Comparison of ENCODE assay signal across 19 cellular contexts in genomic region chr16:69176033-69176780, GRCh38. TPM values are rescaled to one million over a fixed set of nuclear protein-coding genes. Genes with fewer than 3 reads are reported as not detected.
DNase-seq lines count a peak whose midpoint lies in the region; ATAC-seq, FAIRE-seq and TF ChIP-seq lines count a peak whose summit lies in the region.
"Had no signal": no experiment of that assay in that cellular context is flagged by ENCODE, and none has a peak within 500 bp of the region (broad histone marks: within the 10 kb centered on the region; RNA-seq: fewer than 3 reads in every experiment).

No MANE protein-coding gene starts in this region.

- H4K20me1 ChIP-seq in HepG2 (ENCODE audit: insufficient read depth, low read length) (no peaks in the 10 kb centered on the region), K562 (replicated peaks; ENCODE audit: control insufficient read depth, insufficient read depth, low read length) (no peaks in the 10 kb centered on the region)

- CTCF ChIA-PET in HepG2 (lab: Yijun Ruan, JAX; ENCODE audit: low intra/inter-chr PET ratio, low total read pairs): no interaction called here
- CTCF ChIA-PET in K562 (lab: Yijun Ruan, JAX; ENCODE audit: low intra/inter-chr PET ratio): no interaction called here

- H3K27me3 ChIP-seq in HepG2 (ENCODE audit: control insufficient read depth in 1 of 2, insufficient read depth in 2 of 2, low read length in 2 of 2) (no peaks in the 10 kb centered on the region), right lobe of liver (no peaks in the 10 kb centered on the region), K562 (ENCODE audit: control insufficient read depth in 2 of 2, insufficient read depth in 2 of 2, low read length in 2 of 2) (no peaks in the 10 kb centered on the region), vagina (no peaks in the 10 kb centered on the region), H7 (ENCODE audit: control insufficient read depth, insufficient read depth, low read length) (no peaks in the 10 kb centered on the region)
- H3K27me3 ChIP-seq: heart right ventricle had no signal

- H3K9me3 ChIP-seq in HepG2 (ENCODE audit: low read length) (no peaks in the 10 kb centered on the region), right lobe of liver (no peaks in the 10 kb centered on the region), K562 (replicated peaks; ENCODE audit: control insufficient read depth, insufficient read depth, low read depth, low read length) (no peaks in the 10 kb centered on the region), vagina (no peaks in the 10 kb centered on the region)
- H3K9me3 ChIP-seq: HAP-1, heart right ventricle had no signal

- ATAC-seq in HepG2 (no peak), right lobe of liver (no peak), K562 (no peak), HG03108 (IDR thresholded peaks at IDR 0.05; ENCODE audit: unreplicated experiment) (no peak)
- ATAC-seq: heart right ventricle had no signal

- BruUV-seq in HepG2 (replicated peaks; lab: Mats Ljungman, UMichigan): no TSS peak
- no TSS peak for BruUV-seq in K562 (replicated peaks; lab: Mats Ljungman, UMichigan)

- H2AFZ ChIP-seq in HepG2 (ENCODE audit: low read length): no peak overlapping the region
- no peak overlapping the region for H2AFZ ChIP-seq in K562 (ENCODE audit: low read depth, low read length)

- POLR2A ChIA-PET in HepG2 (lab: Yijun Ruan, JAX): no interaction called here
- POLR2A ChIA-PET in K562 (lab: Yijun Ruan, JAX): interaction anchor here (1.2 kb wide), 1 partner anchor 12 kb away, joined by 3 read pairs; no protein-coding TSS in a partner anchor

- DNase-seq in HepG2 (ENCODE audit: low spot score) (no peak), right lobe of liver (no peak), K562 (ENCODE audit: extremely low read depth in 1 of 4, low spot score in 3 of 4) (no peak), iris pigment epithelial cell (ENCODE audit: low read depth) (peak; percentile 72), vagina (ENCODE audit: extremely low spot score in 2 of 2) (no peak), H7 (no peak), cerebellar cortex (ENCODE audit: low spot score) (no peak)
- DNase-seq: activated CD4-positive, CD25-positive, alpha-beta regulatory T cell treated with anti-CD3 and anti-CD28 coated beads, Interleukin-2, amount 50 U/mL, for 72 hours; activated CD8-positive, alpha-beta memory T cell treated with anti-CD3 and anti-CD28 coated beads, Interleukin-2, amount 50 U/mL, for 4 hours; activated naive CD4-positive, alpha-beta T cell treated with anti-CD3 and anti-CD28 coated beads for 36 hours; heart right ventricle; kidney; NCI-H1092; NCI-H2171; Right ventricle myocardium superior; stimulated activated CD4-positive, alpha-beta T cell treated with anti-CD3 and anti-CD28 coated beads, Interleukin-4, amount 100 ng/mL, for 24 hours had no signal

- H3K4me3 ChIP-seq in HepG2 (replicated peaks in 1 of 3; ENCODE audit: insufficient read depth in 1 of 3, low read depth in 2 of 3, low read length in 3 of 3): no peak overlapping the region
- H3K4me3 ChIP-seq in right lobe of liver: no peak overlapping the region
- H3K4me3 ChIP-seq in K562: no peak overlapping the region
- H3K4me3 ChIP-seq in vagina: no peak overlapping the region
- no peak overlapping the region for H3K4me3 ChIP-seq in H7 (ENCODE audit: insufficient read depth, low read depth, low read length)
- H3K4me3 ChIP-seq: HAP-1, heart right ventricle had no signal

- TF ChIP-seq CTCF in HepG2 (CRISPR knock-in tag; IDR thresholded peaks at IDR 0.05) (no peak), right lobe of liver (IDR thresholded peaks at IDR 0.05) (no peak), K562 (IDR thresholded peaks at IDR 0.05 in 2 of 3, conservative IDR thresholded peaks at IDR 0.05 in 1 of 3; ENCODE audit: insufficient read depth in 2 of 3, low read depth in 1 of 3, low read length in 3 of 3) (no peak), vagina (IDR thresholded peaks at IDR 0.05) (no peak)

- 98% methylated on average over 4 of the region's 4 CpGs for WGBS in HepG2 (ENCODE audit: low lambda C conversion rate)
- 100% methylated on average over 1 of the region's 4 CpGs for WGBS in right lobe of liver (ENCODE audit: insufficient coverage, low coverage, low lambda C conversion rate, missing lambda C conversion rate)
- WGBS in K562 (ENCODE audit: insufficient coverage, low coverage, missing lambda C conversion rate): 89% methylated on average over 4 of the region's 4 CpGs

- H3K36me3 ChIP-seq in HepG2 (replicated peaks in 1 of 2; ENCODE audit: control insufficient read depth in 1 of 2, insufficient read depth in 2 of 2, low read length in 2 of 2) (no peaks in the 10 kb centered on the region; a peak in 3 of 5 replicates), right lobe of liver (no peaks in the 10 kb centered on the region), K562 (ENCODE audit: control insufficient read depth, insufficient read depth, low read length) (peaks cover 6% of the 10 kb centered on the region; the same call in 1 of the 3 replicates), vagina (no peaks in the 10 kb centered on the region), H7 (replicated peaks; ENCODE audit: control insufficient read depth, insufficient read depth, low read length) (no peaks in the 10 kb centered on the region)
- H3K36me3 ChIP-seq: heart right ventricle had no signal

- H3K4me2 ChIP-seq in HepG2 (ENCODE audit: low read depth, low read length): no peak overlapping the region
- no peak overlapping the region for H3K4me2 ChIP-seq in K562 (ENCODE audit: insufficient read depth, low read length)

- in situ Hi-C loops in HepG2 (cut with HindIII; ENCODE audit: extremely low pct_ligation_motif_present, low pct_unique_long_range_greater_than_20kb) (no loop called here), K562 (cut with MboI) (no loop called here)

- H3K4me1 ChIP-seq in HepG2 (ENCODE audit: insufficient read depth, low read length): peaks cover 13% of the 10 kb centered on the region
- peaks cover 0 to 11% (median 4%) of the 10 kb centered on the region in 4 donors for H3K4me1 ChIP-seq in right lobe of liver
- H3K4me1 ChIP-seq in K562 (replicated peaks in 1 of 2; ENCODE audit: control insufficient read depth in 2 of 2, insufficient read depth in 2 of 2, low read length in 2 of 2): peaks cover 3 to 19% of the 10 kb centered on the region in 2 experiments
- peaks cover 62% of the 10 kb centered on the region for H3K4me1 ChIP-seq in vagina
- H3K4me1 ChIP-seq: HAP-1 had no signal

- H3K79me2 ChIP-seq in HepG2 (ENCODE audit: insufficient read depth, low read length) (no peaks in the 10 kb centered on the region), K562 (ENCODE audit: control insufficient read depth, insufficient read depth, low read length) (no peaks in the 10 kb centered on the region)

- TF ChIP-seq POLR2A in HepG2 (IDR thresholded peaks at IDR 0.05; ENCODE audit: insufficient read depth in 1 of 2, low read depth in 2 of 2, low read length in 2 of 2) (no peak), right lobe of liver (IDR thresholded peaks at IDR 0.05) (no peak), K562 (conservative IDR thresholded peaks at IDR 0.05) (no peak), vagina (IDR thresholded peaks at IDR 0.05) (no peak)

- H3K27ac ChIP-seq in HepG2 (ENCODE audit: extremely low read length, insufficient read depth, low read length) (no peak overlapping the region), right lobe of liver (no peak overlapping the region), K562 (ENCODE audit: extremely low read depth, low read depth, low read length) (no peak overlapping the region), vagina (peak overlapping the region; percentile 28)

- H3K9ac ChIP-seq in HepG2 (ENCODE audit: insufficient read depth, low read depth, low read length) (no peak overlapping the region), K562 (ENCODE audit: insufficient read depth in 1 of 2, low read depth in 2 of 2, low read length in 2 of 2) (no peak overlapping the region)

- intact Hi-C loops in HepG2 (cut with micrococcal nuclease; ENCODE audit: unreplicated experiment): no loop called here
- intact Hi-C loops in right lobe of liver (cut with DNase I): loop anchor here in 1 of 2 donors (10.0 kb wide), 1 partner anchor 119 kb away; no protein-coding TSS in a partner anchor
- intact Hi-C loops in K562 (cut with micrococcal nuclease): no loop called here
- intact Hi-C loops in vagina (cut with DNase I): no loop called here

- no peak for TF ChIP-seq EP300 in HepG2 (IDR thresholded peaks at IDR 0.05; ENCODE audit: low read depth in 2 of 2, low read length in 2 of 2)
- no peak for TF ChIP-seq EP300 in HepG2 (CRISPR knock-in tag; IDR thresholded peaks at IDR 0.05; ENCODE audit: borderline replicate concordance)
- no peak for TF ChIP-seq EP300 in K562 (IDR thresholded peaks at IDR 0.05; ENCODE audit: low read length)

- no peaks in the 10 kb centered on the region for H3K9me1 ChIP-seq in K562 (ENCODE audit: control insufficient read depth, insufficient read depth, low read length)

- no peak for TF ChIP-seq RAD21 in HepG2 (CRISPR knock-in tag; IDR thresholded peaks at IDR 0.05)
- TF ChIP-seq RAD21 in K562 (CRISPR knock-in tag; conservative IDR thresholded peaks at IDR 0.05 in 1 of 2, IDR thresholded peaks at IDR 0.05 in 1 of 2): no peak

- FAIRE-seq in HepG2 (lab: Jason Lieb, UNC): no peak
- FAIRE-seq in K562 (lab: Jason Lieb, UNC): peak; percentile 61
- FAIRE-seq: A204.1, kidney had no signal

RNA-seq across cellular contexts. Expression of gene SNTB2, which starts 10.8 kb away (rescaled TPM):
- total RNA-seq in HepG2 (2016; rRNA removed; fragmentation: Illumina TruSeq; extraction: Trizol) (19.2 and 22.9 TPM in 2 replicates), right lobe of liver (10 to 100 TPM in 4 of 6 experiments, 1 to 10 TPM in 2; 7.5 to 13.9 (median 10.6) TPM), K562 (2014; rRNA removed) (6.9 and 15.5 TPM in 2 replicates), K562 (2014; rRNA removed; fragmentation: Illumina TruSeq; extraction: Trizol) (5.7 and 7.2 TPM in 2 replicates), K562 (2015; rRNA removed; fragmentation: Illumina TruSeq; extraction: Trizol) (6.3 TPM in 2 replicates), K562 (2021) (13.7 and 14.1 TPM in 2 replicates), vagina (50.8 TPM)
- 16.6 and 21.3 TPM in 2 replicates for total RNA-seq in HepG2 (2016; cell fraction: cytosol; rRNA removed; fragmentation: Illumina TruSeq; extraction: Trizol; ENCODE audit: low read depth)
- 18.5 and 22.3 TPM in 2 replicates for total RNA-seq in HepG2 (2016; cell fraction: insoluble cytoplasmic fraction; rRNA removed; fragmentation: Illumina TruSeq; extraction: Trizol)
- 8.3 and 10.7 TPM in 2 replicates for total RNA-seq in HepG2 (2016; cell fraction: membrane; rRNA removed; fragmentation: Illumina TruSeq; extraction: Trizol)
- total RNA-seq in HepG2 (2016; cell fraction: nucleus; rRNA removed; fragmentation: Illumina TruSeq; extraction: Trizol): 14.9 and 15.5 TPM in 2 replicates
- polyA plus RNA-seq in HepG2 (2011; rRNA removed) (11.5 and 12.5 TPM in 2 replicates), K562 (2011; rRNA removed) (7.6 and 9.5 TPM in 2 replicates), K562 (2014; fragmentation: Illumina TruSeq; extraction: Trizol) (3.4 and 3.9 TPM in 2 replicates), K562 (2014; fragmentation: Nextera tagmentation; extraction: Ambion mirVana) (1 to 10 TPM; 1.2 to 1.9 TPM), K562 (2014; rRNA removed) (4.1 and 4.4 TPM in 2 replicates)
- 6.3 and 6.6 TPM in 2 replicates for polyA plus RNA-seq in HepG2 (2011; cell fraction: cytosol; rRNA removed)
- 13.3 and 14.0 TPM in 2 replicates for polyA plus RNA-seq in HepG2 (2011; cell fraction: nucleus; rRNA removed)
- polyA plus RNA-seq in HepG2 (2012): 4.2 and 4.3 TPM in 2 replicates
- polyA plus RNA-seq in HepG2 (2016; cell fraction: cytosol; fragmentation: Illumina TruSeq; extraction: Trizol; ENCODE audit: low read depth): 0.48 and 0.66 TPM in 2 replicates
- polyA plus RNA-seq in HepG2 (2016; cell fraction: insoluble cytoplasmic fraction; fragmentation: Illumina TruSeq; extraction: Trizol; ENCODE audit: low read depth): 12.2 and 12.7 TPM in 2 replicates
- polyA plus RNA-seq in HepG2 (2016; cell fraction: membrane; fragmentation: Illumina TruSeq; extraction: Trizol; ENCODE audit: low read depth): 1.6 and 2.4 TPM in 2 replicates
- 13.2 and 17.9 TPM in 2 replicates for polyA plus RNA-seq in HepG2 (2016; cell fraction: nucleus; fragmentation: Illumina TruSeq; extraction: Trizol; ENCODE audit: insufficient read depth, low read depth)
- 48.4 and 58.6 TPM in 2 replicates for polyA minus RNA-seq in HepG2 (2011; rRNA and poly(A)+ RNA removed; ENCODE audit: low replicate concordance)
- 22.5 and 31.2 TPM in 2 replicates for polyA minus RNA-seq in HepG2 (2011; cell fraction: cytosol; rRNA and poly(A)+ RNA removed)
- polyA minus RNA-seq in HepG2 (2011; cell fraction: nucleus; rRNA and poly(A)+ RNA removed): 22.8 and 29.5 TPM in 2 replicates
- total RNA-seq in K562 (2011; cell fraction: chromatin; rRNA removed; ENCODE audit: low replicate concordance): 14.8 and 24.0 TPM in 2 replicates
- total RNA-seq in K562 (2011; cell fraction: nucleolus; rRNA removed): 8.5 and 12.0 TPM in 2 replicates
- 7.2 and 14.4 TPM in 2 replicates for total RNA-seq in K562 (2011; cell fraction: nucleoplasm; rRNA removed)
- 4.5 and 4.8 TPM in 2 replicates for polyA plus RNA-seq in K562 (2011; cell fraction: cytosol; rRNA removed)
- polyA plus RNA-seq in K562 (2011; cell fraction: nucleus; rRNA removed): 15.6 and 17.4 TPM in 2 replicates
- 2.5 and 4.1 TPM in 2 replicates for polyA plus RNA-seq in K562 (2012)
- polyA minus RNA-seq in K562 (2011; rRNA and poly(A)+ RNA removed): 10.0 and 12.0 TPM in 2 replicates
- polyA minus RNA-seq in K562 (2011; cell fraction: cytosol; rRNA and poly(A)+ RNA removed): 7.0 and 10.4 TPM in 2 replicates
- 4.4 and 10.4 TPM in 2 replicates for polyA minus RNA-seq in K562 (2011; cell fraction: nucleus; rRNA and poly(A)+ RNA removed)
- total RNA-seq in H7 (2014; rRNA removed; shearing (Covaris generic)): 7.9 and 13.1 TPM in 2 replicates

RNA-seq across cellular contexts. Expression of gene UTP4, which starts 43.8 kb away (rescaled TPM):
- total RNA-seq in HepG2 (2016; rRNA removed; fragmentation: Illumina TruSeq; extraction: Trizol): 30.0 and 57.1 TPM in 2 replicates
- total RNA-seq in HepG2 (2016; cell fraction: cytosol; rRNA removed; fragmentation: Illumina TruSeq; extraction: Trizol; ENCODE audit: low read depth): 37.9 and 40.6 TPM in 2 replicates
- total RNA-seq in HepG2 (2016; cell fraction: insoluble cytoplasmic fraction; rRNA removed; fragmentation: Illumina TruSeq; extraction: Trizol): 26.3 and 63.5 TPM in 2 replicates
- total RNA-seq in HepG2 (2016; cell fraction: membrane; rRNA removed; fragmentation: Illumina TruSeq; extraction: Trizol): 33.1 and 34.6 TPM in 2 replicates
- 37.9 and 38.1 TPM in 2 replicates for total RNA-seq in HepG2 (2016; cell fraction: nucleus; rRNA removed; fragmentation: Illumina TruSeq; extraction: Trizol)
- polyA plus RNA-seq in HepG2 (2011; rRNA removed): 85.8 and 91.2 TPM in 2 replicates
- 70.4 and 88.9 TPM in 2 replicates for polyA plus RNA-seq in HepG2 (2011; cell fraction: cytosol; rRNA removed)
- polyA plus RNA-seq in HepG2 (2011; cell fraction: nucleus; rRNA removed): 58.2 and 63.9 TPM in 2 replicates
- 65.9 and 68.1 TPM in 2 replicates for polyA plus RNA-seq in HepG2 (2012)
- 21.9 and 27.0 TPM in 2 replicates for polyA plus RNA-seq in HepG2 (2016; cell fraction: cytosol; fragmentation: Illumina TruSeq; extraction: Trizol; ENCODE audit: low read depth)
- polyA plus RNA-seq in HepG2 (2016; cell fraction: insoluble cytoplasmic fraction; fragmentation: Illumina TruSeq; extraction: Trizol; ENCODE audit: low read depth): 119 and 121 TPM in 2 replicates
- 30.9 and 36.3 TPM in 2 replicates for polyA plus RNA-seq in HepG2 (2016; cell fraction: membrane; fragmentation: Illumina TruSeq; extraction: Trizol; ENCODE audit: low read depth)
- 71.6 and 78.5 TPM in 2 replicates for polyA plus RNA-seq in HepG2 (2016; cell fraction: nucleus; fragmentation: Illumina TruSeq; extraction: Trizol; ENCODE audit: insufficient read depth, low read depth)
- polyA minus RNA-seq in HepG2 (2011; rRNA and poly(A)+ RNA removed; ENCODE audit: low replicate concordance): 126 and 208 TPM in 2 replicates
- 51.0 and 51.2 TPM in 2 replicates for polyA minus RNA-seq in HepG2 (2011; cell fraction: cytosol; rRNA and poly(A)+ RNA removed)
- polyA minus RNA-seq in HepG2 (2011; cell fraction: nucleus; rRNA and poly(A)+ RNA removed): 59.6 and 65.4 TPM in 2 replicates
- 10 to 100 TPM; 13.9 to 22.2 (median 19.6) TPM for total RNA-seq in right lobe of liver
- total RNA-seq in K562 (2011; cell fraction: chromatin; rRNA removed; ENCODE audit: low replicate concordance): 147 and 152 TPM in 2 replicates
- 65.1 and 69.4 TPM in 2 replicates for total RNA-seq in K562 (2011; cell fraction: nucleolus; rRNA removed)
- total RNA-seq in K562 (2011; cell fraction: nucleoplasm; rRNA removed): 79.9 and 80.1 TPM in 2 replicates
- total RNA-seq in K562 (2014; rRNA removed): 46.1 and 51.8 TPM in 2 replicates
- total RNA-seq in K562 (2014; rRNA removed; fragmentation: Illumina TruSeq; extraction: Trizol): 49.8 and 53.7 TPM in 2 replicates
- 50.7 and 55.3 TPM in 2 replicates for total RNA-seq in K562 (2015; rRNA removed; fragmentation: Illumina TruSeq; extraction: Trizol)
- 140 and 145 TPM in 2 replicates for total RNA-seq in K562 (2021)
- 134 and 203 TPM in 2 replicates for polyA plus RNA-seq in K562 (2011; rRNA removed)
- 143 and 174 TPM in 2 replicates for polyA plus RNA-seq in K562 (2011; cell fraction: cytosol; rRNA removed)
- polyA plus RNA-seq in K562 (2011; cell fraction: nucleus; rRNA removed): 104 TPM in 2 replicates
- 83.1 and 121 TPM in 2 replicates for polyA plus RNA-seq in K562 (2012)
- polyA plus RNA-seq in K562 (2014; fragmentation: Illumina TruSeq; extraction: Trizol): 157 and 191 TPM in 2 replicates
- 100 to 1,000 TPM; 152 to 195 TPM for polyA plus RNA-seq in K562 (2014; fragmentation: Nextera tagmentation; extraction: Ambion mirVana)
- polyA plus RNA-seq in K562 (2014; rRNA removed): 116 and 138 TPM in 2 replicates
- 216 and 350 TPM in 2 replicates for polyA minus RNA-seq in K562 (2011; rRNA and poly(A)+ RNA removed)
- polyA minus RNA-seq in K562 (2011; cell fraction: cytosol; rRNA and poly(A)+ RNA removed): 68.4 and 96.7 TPM in 2 replicates
- 32.4 and 52.9 TPM in 2 replicates for polyA minus RNA-seq in K562 (2011; cell fraction: nucleus; rRNA and poly(A)+ RNA removed)
- total RNA-seq in vagina: 34.9 TPM
- 20.0 and 27.7 TPM in 2 replicates for total RNA-seq in H7 (2014; rRNA removed; shearing (Covaris generic))

RNA-seq across cellular contexts. Expression of gene CHTF8, which starts 43.8 kb away (rescaled TPM):
- total RNA-seq in HepG2 (2016; rRNA removed; fragmentation: Illumina TruSeq; extraction: Trizol) (37.2 and 64.1 TPM in 2 replicates), right lobe of liver (10 to 100 TPM; 56.6 to 78.3 (median 65.4) TPM), K562 (2014; rRNA removed) (45.9 and 54.0 TPM in 2 replicates), K562 (2014; rRNA removed; fragmentation: Illumina TruSeq; extraction: Trizol) (99.5 and 108 TPM in 2 replicates), K562 (2015; rRNA removed; fragmentation: Illumina TruSeq; extraction: Trizol) (108 and 114 TPM in 2 replicates), K562 (2021) (115 and 118 TPM in 2 replicates), vagina (59.4 TPM)
- 15.9 and 16.0 TPM in 2 replicates for total RNA-seq in HepG2 (2016; cell fraction: cytosol; rRNA removed; fragmentation: Illumina TruSeq; extraction: Trizol; ENCODE audit: low read depth)
- 45.2 and 61.3 TPM in 2 replicates for total RNA-seq in HepG2 (2016; cell fraction: insoluble cytoplasmic fraction; rRNA removed; fragmentation: Illumina TruSeq; extraction: Trizol)
- 36.4 and 42.2 TPM in 2 replicates for total RNA-seq in HepG2 (2016; cell fraction: membrane; rRNA removed; fragmentation: Illumina TruSeq; extraction: Trizol)
- 25.4 and 28.1 TPM in 2 replicates for total RNA-seq in HepG2 (2016; cell fraction: nucleus; rRNA removed; fragmentation: Illumina TruSeq; extraction: Trizol)
- polyA plus RNA-seq in HepG2 (2011; rRNA removed) (67.5 and 74.3 TPM in 2 replicates), K562 (2011; rRNA removed) (113 and 137 TPM in 2 replicates), K562 (2014; fragmentation: Illumina TruSeq; extraction: Trizol) (163 and 199 TPM in 2 replicates), K562 (2014; fragmentation: Nextera tagmentation; extraction: Ambion mirVana) (10 to 100 TPM; 20.2 to 21.5 TPM), K562 (2014; rRNA removed) (119 and 135 TPM in 2 replicates)
- 71.6 and 77.6 TPM in 2 replicates for polyA plus RNA-seq in HepG2 (2011; cell fraction: cytosol; rRNA removed)
- 34.1 and 36.4 TPM in 2 replicates for polyA plus RNA-seq in HepG2 (2011; cell fraction: nucleus; rRNA removed)
- 47.0 and 51.3 TPM in 2 replicates for polyA plus RNA-seq in HepG2 (2012)
- polyA plus RNA-seq in HepG2 (2016; cell fraction: cytosol; fragmentation: Illumina TruSeq; extraction: Trizol; ENCODE audit: low read depth): 18.3 and 28.8 TPM in 2 replicates
- polyA plus RNA-seq in HepG2 (2016; cell fraction: insoluble cytoplasmic fraction; fragmentation: Illumina TruSeq; extraction: Trizol; ENCODE audit: low read depth): 123 and 124 TPM in 2 replicates
- polyA plus RNA-seq in HepG2 (2016; cell fraction: membrane; fragmentation: Illumina TruSeq; extraction: Trizol; ENCODE audit: low read depth): 44.9 and 57.1 TPM in 2 replicates
- polyA plus RNA-seq in HepG2 (2016; cell fraction: nucleus; fragmentation: Illumina TruSeq; extraction: Trizol; ENCODE audit: insufficient read depth, low read depth): 55.2 and 67.8 TPM in 2 replicates
- 127 and 272 TPM in 2 replicates for polyA minus RNA-seq in HepG2 (2011; rRNA and poly(A)+ RNA removed; ENCODE audit: low replicate concordance)
- polyA minus RNA-seq in HepG2 (2011; cell fraction: cytosol; rRNA and poly(A)+ RNA removed): 48.2 and 50.4 TPM in 2 replicates
- polyA minus RNA-seq in HepG2 (2011; cell fraction: nucleus; rRNA and poly(A)+ RNA removed): 17.3 and 20.1 TPM in 2 replicates
- 68.1 and 102 TPM in 2 replicates for total RNA-seq in K562 (2011; cell fraction: chromatin; rRNA removed; ENCODE audit: low replicate concordance)
- 51.5 and 64.2 TPM in 2 replicates for total RNA-seq in K562 (2011; cell fraction: nucleolus; rRNA removed)
- total RNA-seq in K562 (2011; cell fraction: nucleoplasm; rRNA removed): 54.0 and 55.2 TPM in 2 replicates
- 152 and 175 TPM in 2 replicates for polyA plus RNA-seq in K562 (2011; cell fraction: cytosol; rRNA removed)
- polyA plus RNA-seq in K562 (2011; cell fraction: nucleus; rRNA removed): 68.8 and 84.4 TPM in 2 replicates
- polyA plus RNA-seq in K562 (2012): 104 and 123 TPM in 2 replicates
- 72.2 and 93.8 TPM in 2 replicates for polyA minus RNA-seq in K562 (2011; rRNA and poly(A)+ RNA removed)
- 58.9 and 64.5 TPM in 2 replicates for polyA minus RNA-seq in K562 (2011; cell fraction: cytosol; rRNA and poly(A)+ RNA removed)
- 16.3 and 30.5 TPM in 2 replicates for polyA minus RNA-seq in K562 (2011; cell fraction: nucleus; rRNA and poly(A)+ RNA removed)
- total RNA-seq in H7 (2014; rRNA removed; shearing (Covaris generic)): 98.1 and 113 TPM in 2 replicates

Comparison
In these comparisons a context has a peak if more than half of its experiments do, and no peak if none do; other contexts are left out.
1. Of the 241 proteins assayed by ChIP-seq in both HepG2 and K562: peak only in HepG2: none; only in K562: none; in both: ZNF121; in neither: 240.